ENCODE assay signal across 16 cellular contexts in genomic region chr5:158877124-158877581, GRCh38.
DNase-seq lines count a peak whose midpoint lies in the region; ATAC-seq, FAIRE-seq and TF ChIP-seq lines count a peak whose summit lies in the region.
"Had no signal": no experiment of that assay in that cellular context is flagged by ENCODE, and none has a peak within 500 bp of the region (broad histone marks: within the 10 kb centered on the region; RNA-seq: fewer than 3 reads in every experiment).

No MANE protein-coding gene starts in this region.

- H3K9me3 ChIP-seq in adipocyte (ENCODE audit: control insufficient read depth, low read length) = no peaks in the 10 kb centered on the region
- H3K9me3 ChIP-seq: adrenal gland, Peyer's patch had no signal

- intact Hi-C loops in Right ventricle myocardium superior (cut with DNase I) = no loop called here
- intact Hi-C loops in CD14-positive monocyte (cut with micrococcal nuclease) = no loop called here

- peak overlapping the region; percentile 87 for H3K27ac Mint-ChIP-seq in stimulated activated naive B cell treated with anti-CD40 and anti-IgM and Interleukin-4, amounts not matched to agents 10 μg/mL and 1 μg/mL and 100 μg/mL, for 72 hours
- H3K27ac Mint-ChIP-seq in CD14-positive monocyte = no peak overlapping the region
- H3K27ac Mint-ChIP-seq: CD4-positive, alpha-beta memory T cell had no signal

- H3K4me1 Mint-ChIP-seq in stimulated activated naive B cell treated with anti-CD40 and anti-IgM and Interleukin-4, amounts not matched to agents 10 μg/mL and 1 μg/mL and 100 μg/mL, for 72 hours = peaks cover 70 to 100% of the 10 kb centered on the region in 2 donors
- H3K4me1 Mint-ChIP-seq in CD14-positive monocyte = peaks cover 8% of the 10 kb centered on the region

- peak; percentile 70 for FAIRE-seq in GM12891 (lab: Jason Lieb, UNC)

- H3K36me3 Mint-ChIP-seq in stimulated activated naive B cell treated with anti-CD40 and anti-IgM and Interleukin-4, amounts not matched to agents 10 μg/mL and 1 μg/mL and 100 μg/mL, for 72 hours = peaks cover 11 to 18% of the 10 kb centered on the region in 2 donors
- H3K36me3 Mint-ChIP-seq in CD14-positive monocyte = no peaks in the 10 kb centered on the region
- H3K36me3 Mint-ChIP-seq: CD4-positive, alpha-beta memory T cell had no signal

- no peak overlapping the region for H3K9ac ChIP-seq in adipocyte (ENCODE audit: low read length)

- ATAC-seq in Right ventricle myocardium superior (ENCODE audit: poor library complexity) = peak; percentile 42
- ATAC-seq in stimulated activated naive B cell treated with anti-CD40 and anti-IgM and Interleukin-4, amounts not matched to agents 10 μg/mL and 1 μg/mL and 100 μg/mL, for 72 hours (replicated peaks) = no peak
- ATAC-seq in GM18909 (IDR thresholded peaks at IDR 0.05; ENCODE audit: poor library complexity, unreplicated experiment) = no peak
- ATAC-seq: activated CD4-positive, CD25-positive, alpha-beta regulatory T cell treated with anti-CD3 and anti-CD28 coated beads, Interleukin-2, amount 50 U/mL, for 24 hours; stimulated activated naive CD8-positive, alpha-beta T cell treated with anti-CD3 and anti-CD28 coated beads, Interleukin-15, Interleukin-2, amounts not matched to agents 100 U/mL and 50 U/mL, for 24 hours had no signal

- no peak for TF ChIP-seq POLR2A in GM12891 (IDR thresholded peaks at IDR 0.05; ENCODE audit: low read depth, low read length)

- DNase-seq in GM12891 (ENCODE audit: insufficient read length, low spot score) (no peak), adipocyte (ENCODE audit: low read depth) (peak; percentile 62), Right ventricle myocardium superior (no peak), NCI-H510A (lab: John Stamatoyannopoulos, UW) (no peak), CD14-positive monocyte (ENCODE audit: low spot score) (no peak)
- no peak for DNase-seq in stimulated activated naive B cell treated with anti-CD40 and anti-IgM and Interleukin-4, amounts not matched to agents 10 μg/mL and 1 μg/mL and 100 μg/mL, for 72 hours
- no peak for DNase-seq in stimulated activated naive CD4-positive, alpha-beta T cell treated with Interleukin-2 at 50 U/mL for 16 hours (lab: John Stamatoyannopoulos, UW)
- DNase-seq: adrenal gland; CD4-positive, alpha-beta memory T cell; NCI-H1048; NCI-H446 treated with DMSO at 0.1 percent for 48 hours; retina; stimulated activated naive CD8-positive, alpha-beta T cell treated with anti-CD3 and anti-CD28 coated beads, Interleukin-15, Interleukin-2, amounts not matched to agents 100 U/mL and 50 U/mL, for 24 hours had no signal

- no peaks in the 10 kb centered on the region for H3K27me3 Mint-ChIP-seq in stimulated activated naive B cell treated with anti-CD40 and anti-IgM and Interleukin-4, amounts not matched to agents 10 μg/mL and 1 μg/mL and 100 μg/mL, for 72 hours
- peaks cover 0 to 5% (median 1%) of the 10 kb centered on the region in 3 donors for H3K27me3 Mint-ChIP-seq in CD14-positive monocyte (ENCODE audit: low read depth in 3 of 3)

- H3K27me3 ChIP-seq in adipocyte (replicated peaks; ENCODE audit: control insufficient read depth, insufficient read depth, low read length) = no peaks in the 10 kb centered on the region
- H3K27me3 ChIP-seq: adrenal gland, Peyer's patch had no signal

- H3K9me3 Mint-ChIP-seq in stimulated activated naive B cell treated with anti-CD40 and anti-IgM and Interleukin-4, amounts not matched to agents 10 μg/mL and 1 μg/mL and 100 μg/mL, for 72 hours = no peaks in the 10 kb centered on the region
- H3K9me3 Mint-ChIP-seq in CD14-positive monocyte = no peaks in the 10 kb centered on the region

- no peaks in the 10 kb centered on the region for H3K36me3 ChIP-seq in adipocyte (ENCODE audit: control insufficient read depth, insufficient read depth, low read length, severe bottlenecking)
- H3K36me3 ChIP-seq: adrenal gland, Peyer's patch had no signal

- no peak for TF ChIP-seq CTCF in CD14-positive monocyte (IDR thresholded peaks at IDR 0.05)

- H3K4me1 ChIP-seq in adipocyte (ENCODE audit: control insufficient read depth, insufficient read depth, low read length) = peaks cover 75% of the 10 kb centered on the region

- H3K4me3 ChIP-seq in adipocyte (ENCODE audit: low read length) = no peak overlapping the region
- H3K4me3 ChIP-seq: adrenal gland, Peyer's patch had no signal

- peak overlapping the region; percentile 25 to 39 for H3K4me3 Mint-ChIP-seq in stimulated activated naive B cell treated with anti-CD40 and anti-IgM and Interleukin-4, amounts not matched to agents 10 μg/mL and 1 μg/mL and 100 μg/mL, for 72 hours
- no peak overlapping the region for H3K4me3 Mint-ChIP-seq in CD14-positive monocyte

TF ChIP-seq in GM12891, 5 proteins besides CTCF, POLR2A, EP300 and RAD21:
- TF ChIP-seq POLR2AphosphoS5 (IDR thresholded peaks at IDR 0.05; ENCODE audit: low read depth, low read length) = no peak
- no peak for TF ChIP-seq SPI1 (IDR thresholded peaks at IDR 0.05; ENCODE audit: low read depth, low read length)
- no peak for TF ChIP-seq POU2F2 (IDR thresholded peaks at IDR 0.05; ENCODE audit: low read depth, low read length)
- TF ChIP-seq TAF1 (IDR thresholded peaks at IDR 0.05; ENCODE audit: low read depth, low read length) = no peak
- no peak for TF ChIP-seq PAX5 (IDR thresholded peaks at IDR 0.05; ENCODE audit: insufficient read depth, low read length, severe bottlenecking)
TF ChIP-seq in GM12891: peak in this region for 0.

Comparison
In these comparisons a context has a peak if more than half of its experiments do, and no peak if none do; other contexts are left out.
1. H3K4me3 Mint-ChIP-seq: peak in stimulated activated naive B cell treated with anti-CD40 and anti-IgM and Interleukin-4, amounts not matched to agents 10 μg/mL and 1 μg/mL and 100 μg/mL, for 72 hours (2 of 2); none in CD14-positive monocyte (0 of 2).